Comparison of ENCODE assay signal across 8 cellular contexts in the genomic region with DNA sequence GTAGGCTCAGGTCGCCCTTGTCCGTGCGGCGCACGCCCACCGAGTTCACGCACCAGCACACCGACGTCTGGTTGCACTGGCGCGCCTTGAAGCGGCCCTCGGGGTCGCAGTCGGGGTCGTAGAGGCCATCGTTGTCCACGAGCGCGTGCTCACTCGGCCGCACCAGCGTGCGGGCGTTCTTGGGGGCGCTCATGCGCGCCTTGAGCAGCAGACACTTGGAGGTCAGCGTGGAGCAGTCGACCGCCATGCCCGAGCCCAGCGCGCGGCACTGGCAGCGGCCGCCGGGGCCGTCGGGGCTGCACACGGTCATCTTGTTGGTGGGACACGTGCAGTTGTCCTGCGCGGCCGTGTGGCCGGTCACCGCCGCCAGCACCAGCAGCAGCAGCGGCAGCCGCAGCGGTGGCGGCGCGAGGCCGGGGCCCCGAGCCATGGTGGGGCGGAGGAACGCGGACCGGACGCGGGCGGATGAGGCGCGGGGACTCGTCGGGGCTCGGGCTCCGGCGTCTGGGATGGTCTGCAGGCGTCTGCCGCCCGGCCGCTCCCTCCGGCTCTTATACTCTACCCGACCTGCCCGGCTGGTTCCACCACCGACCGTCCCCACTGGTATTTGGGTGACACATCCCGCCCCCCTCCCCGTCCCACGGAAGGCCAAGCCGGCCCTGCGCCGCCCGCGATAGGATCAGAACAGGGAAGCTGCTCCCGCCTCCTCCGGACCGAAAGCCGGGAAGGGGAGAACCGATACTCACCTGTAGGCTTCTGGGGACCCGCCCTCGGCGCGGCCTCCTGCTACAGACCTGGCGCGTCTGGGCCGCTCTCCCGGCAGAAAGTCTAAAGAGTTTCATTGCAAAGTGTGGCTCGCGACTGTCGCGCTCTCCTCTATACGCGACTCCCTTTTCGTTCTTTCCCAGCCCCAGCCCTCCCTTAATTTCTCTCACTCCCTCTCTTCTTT. TPM values are rescaled to one million over a fixed set of nuclear protein-coding genes. Genes with fewer than 3 reads are reported as not detected.
DNase-seq lines count a peak whose midpoint lies in the region; ATAC-seq, FAIRE-seq and TF ChIP-seq lines count a peak whose summit lies in the region.

A gene with protein sequence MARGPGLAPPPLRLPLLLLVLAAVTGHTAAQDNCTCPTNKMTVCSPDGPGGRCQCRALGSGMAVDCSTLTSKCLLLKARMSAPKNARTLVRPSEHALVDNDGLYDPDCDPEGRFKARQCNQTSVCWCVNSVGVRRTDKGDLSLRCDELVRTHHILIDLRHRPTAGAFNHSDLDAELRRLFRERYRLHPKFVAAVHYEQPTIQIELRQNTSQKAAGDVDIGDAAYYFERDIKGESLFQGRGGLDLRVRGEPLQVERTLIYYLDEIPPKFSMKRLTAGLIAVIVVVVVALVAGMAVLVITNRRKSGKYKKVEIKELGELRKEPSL (minus strand): TSS at position 526 of the 949 bp plus-strand sequence. CDS start 96 bp downstream, at position 430.

- no peak for ATAC-seq in activated T-cell treated with anti-CD3 and anti-CD28 coated beads, Interleukin-2, amount 50 U/mL, for 72 hours (replicated peaks in 1 of 2)
- ATAC-seq in heart right ventricle: peak in 6 of 8 donors; percentile 16 to 52 (median 32)

- H3K4me3 ChIP-seq in heart right ventricle (peak within 1 kb of the TSS; percentile 6 to 49 (median 36)), rectal smooth muscle tissue (ENCODE audit: low read length) (peak within 1 kb of the TSS; percentile 53)

- H3K36me3 Mint-ChIP-seq in activated T-cell treated with anti-CD3 and anti-CD28 coated beads, Interleukin-2, amount 50 U/mL, for 72 hours (ENCODE audit: insufficient read depth in 2 of 2): peaks cover 1 to 5% of the 10 kb centered on the region in 2 donors

- H3K27me3 ChIP-seq in heart right ventricle (peaks cover 0 to 76% (median 58%) of the 10 kb centered on the region in 7 donors), rectal smooth muscle tissue (ENCODE audit: control insufficient read depth, insufficient read depth, low read length) (peaks cover 4% of the 10 kb centered on the region)

- no peak within 1 kb of the TSS for H3K27ac Mint-ChIP-seq in activated T-cell treated with anti-CD3 and anti-CD28 coated beads, Interleukin-2, amount 50 U/mL, for 72 hours

- peaks cover 76% of the 10 kb centered on the region for H3K27me3 Mint-ChIP-seq in activated T-cell treated with anti-CD3 and anti-CD28 coated beads, Interleukin-2, amount 50 U/mL, for 72 hours (ENCODE audit: low read depth)

- peaks cover 0 to 27% (median 15%) of the 10 kb centered on the region in 9 donors for H3K4me1 ChIP-seq in heart right ventricle
- no peaks in the 10 kb centered on the region for H3K4me1 ChIP-seq in rectal smooth muscle tissue (ENCODE audit: control insufficient read depth, insufficient read depth, low read length)

- TF ChIP-seq CTCF in heart right ventricle (IDR thresholded peaks at IDR 0.05): no peak

- H3K9me3 Mint-ChIP-seq in activated T-cell treated with anti-CD3 and anti-CD28 coated beads, Interleukin-2, amount 50 U/mL, for 72 hours: no peaks in the 10 kb centered on the region

- H3K27ac ChIP-seq in heart right ventricle (no peak within 1 kb of the TSS), rectal smooth muscle tissue (ENCODE audit: low read depth, low read length) (no peak within 1 kb of the TSS)

- peak within 1 kb of the TSS; percentile 85 to 90 for H3K4me3 Mint-ChIP-seq in activated T-cell treated with anti-CD3 and anti-CD28 coated beads, Interleukin-2, amount 50 U/mL, for 72 hours

- no peak for TF ChIP-seq POLR2A in H54 (IDR thresholded peaks at IDR 0.05; ENCODE audit: low read depth, low read length)

- H3K9ac ChIP-seq in rectal smooth muscle tissue (ENCODE audit: low read length): no peak within 1 kb of the TSS

- no peaks in the 10 kb centered on the region for H3K36me3 ChIP-seq in heart right ventricle
- no peaks in the 10 kb centered on the region for H3K36me3 ChIP-seq in rectal smooth muscle tissue (ENCODE audit: control insufficient read depth, insufficient read depth, low read length)

- H3K9me3 ChIP-seq in heart right ventricle: no peaks in the 10 kb centered on the region

- H3K4me1 Mint-ChIP-seq in activated T-cell treated with anti-CD3 and anti-CD28 coated beads, Interleukin-2, amount 50 U/mL, for 72 hours (ENCODE audit: low read depth): peaks cover 45% of the 10 kb centered on the region

- DNase-seq in GM03348 (ENCODE audit: low spot score) (peak; percentile 39), heart right ventricle (peak in 1 of 2 donors; percentile 19), H54 (ENCODE audit: insufficient read length, low spot score) (no peak), COR-L47 (lab: John Stamatoyannopoulos, UW) (no peak), activated gamma-delta T cell treated with Interleukin-2 at 50 U/mL for 16 hours (no peak), OCI-M2 (lab: John Stamatoyannopoulos, UW; ENCODE audit: unreplicated experiment) (no peak)
- DNase-seq in activated T-cell treated with anti-CD3 and anti-CD28 coated beads, Interleukin-2, amount 50 U/mL, for 72 hours: peak; percentile 16 to 26

- intact Hi-C loops in heart right ventricle (cut with DNase I): no loop called here

- WGBS in heart right ventricle, 2 donors: 5% methylated on average over 96 to 107 of the region's 107 CpGs

- FAIRE-seq in H54 (lab: Jason Lieb, UNC): no peak

RNA-seq across cellular contexts. Expression of the gene that starts here (rescaled TPM):
- total RNA-seq in activated T-cell treated with anti-CD3 and anti-CD28 coated beads, Interleukin-2, amount 50 U/mL, for 72 hours: under 1 TPM in 1 of 2 donors, not detected in 1; 0.21 TPM
- under 1 TPM in 7 of 10 donors, not detected in 3; 0.14 to 0.35 (median 0.19) TPM for total RNA-seq in heart right ventricle
- under 1 TPM; 0.22 to 0.28 TPM for polyA plus RNA-seq in heart right ventricle

Comparison
In these comparisons a context has a peak if more than half of its experiments do, and no peak if none do; other contexts are left out.
1. Peak in DNase-seq in activated T-cell treated with anti-CD3 and anti-CD28 coated beads, Interleukin-2, amount 50 U/mL, for 72 hours; RNA of the gene not detected or under 1 TPM.
2. Peak in ATAC-seq and H3K4me3 ChIP-seq in heart right ventricle; RNA of the gene not detected or under 1 TPM.